10 cellular contexts compared by ENCODE assay signal in genomic region chr19:6601542-6602052, GRCh38. TPM values are rescaled to one million over a fixed set of nuclear protein-coding genes. Genes with fewer than 3 reads are reported as not detected.
A peak's percentile ranks its signal among the peaks of the same experiment; 100 is the strongest.
DNase-seq lines count a peak whose midpoint lies in the region; ATAC-seq, FAIRE-seq and TF ChIP-seq lines count a peak whose summit lies in the region.
"Not testable (repeated sequence)": the region's sequence is repeated elsewhere in the genome, so short reads cannot be mapped to it uniquely, and the experiment has no call there.
"Had no signal": no experiment of that assay in that cellular context is flagged by ENCODE, and none has a peak within 500 bp of the region (broad histone marks: within the 10 kb centered on the region; RNA-seq: fewer than 3 reads in every experiment).

No MANE protein-coding gene starts in this region.

- H3K9ac ChIP-seq in MM.1S (ENCODE audit: low read length): not testable (repeated sequence)

- intact Hi-C loops in CD4-positive, alpha-beta memory T cell (cut with micrococcal nuclease): loop anchor here (10.0 kb wide), 1 partner anchor 67 kb away; the partner anchor contains the start of gene TNFSF9

- 0 out of 2 replicates have a peak overlapping the region, but pooled peaks have one; percentile 15 for H2AFZ ChIP-seq in MM.1S (ENCODE audit: low read length)

- peak overlapping the region; percentile 24 to 90 (median 70) for H3K27ac Mint-ChIP-seq in CD4-positive, alpha-beta memory T cell
- peak overlapping the region in 6 of 10 donors; percentile 50 to 71 (median 57) for H3K27ac Mint-ChIP-seq in naive thymus-derived CD8-positive, alpha-beta T cell

- H3K36me3 Mint-ChIP-seq in CD4-positive, alpha-beta memory T cell; naive thymus-derived CD8-positive, alpha-beta T cell: not testable (repeated sequence)

- not testable (repeated sequence) for H3K36me3 ChIP-seq in CD4-positive, alpha-beta memory T cell (ENCODE audit: insufficient read depth, low read length); MM.1S (replicated peaks; ENCODE audit: insufficient read depth, low read length)

- CTCF ChIA-PET in CD4-positive, alpha-beta memory T cell (lab: Charles Lee; ENCODE audit: partially characterized antibody): not testable (repeated sequence)

- DNase-seq in CD4-positive, alpha-beta memory T cell; MM.1S; naive thymus-derived CD8-positive, alpha-beta T cell: not testable (repeated sequence)
- DNase-seq in RCC 7860 (ENCODE audit: low spot score): peak; percentile 73
- peak; percentile 61 for DNase-seq in activated CD8-positive, alpha-beta memory T cell treated with anti-CD3 and anti-CD28 coated beads for 24 hours

- H4K20me1 ChIP-seq in MM.1S (ENCODE audit: insufficient read depth, low read length): not testable (repeated sequence)

- not testable (repeated sequence) for H3K27me3 ChIP-seq in CD4-positive, alpha-beta memory T cell (ENCODE audit: insufficient read depth, low read length); MM.1S (replicated peaks; ENCODE audit: insufficient read depth, low read length)

- H3K9me3 Mint-ChIP-seq in CD4-positive, alpha-beta memory T cell; naive thymus-derived CD8-positive, alpha-beta T cell: not testable (repeated sequence)

- H3F3A ChIP-seq in MM.1S (ENCODE audit: insufficient read depth, low read length): not testable (repeated sequence)

- not testable (repeated sequence) for H3K9me2 ChIP-seq in MM.1S (replicated peaks; ENCODE audit: insufficient read depth, low read length)

- TF ChIP-seq CTCF in MM.1S (IDR thresholded peaks at IDR 0.05; ENCODE audit: low read length): not testable (repeated sequence)

- peak; percentile 67 for FAIRE-seq in RCC 7860 (lab: Jason Lieb, UNC)

- H3K4me2 ChIP-seq in MM.1S (ENCODE audit: low read depth, low read length): peak overlapping the region; percentile 22; the same call in 1 of the 2 replicates

- ATAC-seq in GM18520 (IDR thresholded peaks at IDR 0.05; ENCODE audit: unreplicated experiment) (peak; percentile 66), GM21423 (IDR thresholded peaks at IDR 0.05; ENCODE audit: unreplicated experiment) (peak; percentile 66), HG02970 (IDR thresholded peaks at IDR 0.05; ENCODE audit: low FRiP score, unreplicated experiment) (peak; percentile 68)
- ATAC-seq in naive thymus-derived CD8-positive, alpha-beta T cell: not testable (repeated sequence)

- not testable (repeated sequence) for H3K79me2 ChIP-seq in MM.1S (ENCODE audit: low read length)

- peak overlapping the region in 1 of 2 donors; percentile 9 for H3K4me3 ChIP-seq in CD4-positive, alpha-beta memory T cell (ENCODE audit: low read length in 2 of 2)
- H3K4me3 ChIP-seq in MM.1S (ENCODE audit: low read length): peak overlapping the region; percentile 20

- POLR2A ChIA-PET in CD4-positive, alpha-beta memory T cell (lab: Charles Lee; ENCODE audit: partially characterized antibody): interaction anchor here (0.7 to 0.8 kb wide), 2 partner anchors 152 to 468 kb away, joined by 3 to 4 read pairs; partner anchors contain the start of gene ZNF557
- POLR2A ChIA-PET in naive thymus-derived CD8-positive, alpha-beta T cell (lab: Charles Lee): not testable (repeated sequence)

- peaks cover 23% of the 10 kb centered on the region for H3K4me1 ChIP-seq in CD4-positive, alpha-beta memory T cell (ENCODE audit: insufficient read depth, low read length)
- not testable (repeated sequence) for H3K4me1 ChIP-seq in MM.1S (ENCODE audit: low read length)

- not testable (repeated sequence) for H3K27me3 Mint-ChIP-seq in CD4-positive, alpha-beta memory T cell; naive thymus-derived CD8-positive, alpha-beta T cell

- peak overlapping the region; percentile 76 to 91 (median 86) for H3K4me3 Mint-ChIP-seq in CD4-positive, alpha-beta memory T cell
- H3K4me3 Mint-ChIP-seq in naive thymus-derived CD8-positive, alpha-beta T cell: peak overlapping the region in 6 of 10 donors; percentile 18 to 86 (median 46)

- H3K9me3 ChIP-seq in CD4-positive, alpha-beta memory T cell (ENCODE audit: control insufficient read depth in 1 of 2, low read length in 2 of 2); MM.1S (replicated peaks; ENCODE audit: insufficient read depth, low read length): not testable (repeated sequence)

- H3K4me1 Mint-ChIP-seq in CD4-positive, alpha-beta memory T cell: peaks cover 22 to 47% (median 34%) of the 10 kb centered on the region in 4 donors
- peaks cover 10 to 21% (median 14%) of the 10 kb centered on the region in 4 donors for H3K4me1 Mint-ChIP-seq in naive thymus-derived CD8-positive, alpha-beta T cell

- H3K27ac ChIP-seq in CD4-positive, alpha-beta memory T cell (ENCODE audit: low read depth, low read length); MM.1S (ENCODE audit: low read length): not testable (repeated sequence)

RNA-seq across cellular contexts. Expression of gene CD70, which starts 10.6 kb away (rescaled TPM):
- total RNA-seq in CD4-positive, alpha-beta memory T cell: 1 to 10 TPM; 1.9 to 3.0 TPM
- polyA plus RNA-seq in CD4-positive, alpha-beta memory T cell: 1 to 10 TPM; 1.8 to 1.9 TPM
- total RNA-seq in naive thymus-derived CD8-positive, alpha-beta T cell: not detected
- under 1 TPM in 1 of 3 donors, not detected in 2; 0.90 TPM for polyA plus RNA-seq in naive thymus-derived CD8-positive, alpha-beta T cell
- total RNA-seq: cerebellum, mesothelial cell of epicardium had no signal
